ENCODE assay signal across 2 cellular contexts in genomic region chr10:95401704-95402469, GRCh38.
A peak's percentile ranks its signal among the peaks of the same experiment; 100 is the strongest.
TF ChIP-seq lines count a peak whose summit lies in the region.

No MANE protein-coding gene starts in this region.

TF ChIP-seq in HCT116, 20 proteins besides CTCF, POLR2A, EP300 and RAD21:
- no peak for TF ChIP-seq SIN3A (IDR thresholded peaks at IDR 0.05; ENCODE audit: low read depth)
- no peak for TF ChIP-seq EZH2 (IDR thresholded peaks at IDR 0.05)
- TF ChIP-seq SP1 (IDR thresholded peaks at IDR 0.05; ENCODE audit: low read depth), result no peak
TF ChIP-seq in HCT116: peak in this region for 0.

TF ChIP-seq in K562, 482 proteins besides CTCF, POLR2A, EP300 and RAD21:
- TF ChIP-seq TRIM25 (IDR thresholded peaks at IDR 0.05; ENCODE audit: borderline replicate concordance) (no peak), TFE3 (CRISPR knock-in tag; IDR thresholded peaks at IDR 0.05) (peak; percentile 77)
